In genomic region chr11:64564947-64565889, GRCh38 we compare ENCODE assay signal across 2 cellular contexts.
TF ChIP-seq lines count a peak whose summit lies in the region.

No MANE protein-coding gene starts in this region.

TF ChIP-seq in HepG2, 621 proteins besides CTCF, POLR2A, EP300 and RAD21 (continues in another document):
- TF ChIP-seq ZBTB7B (CRISPR knock-in tag; IDR thresholded peaks at IDR 0.05) (peak; percentile 88), ZNF605 (CRISPR knock-in tag; IDR thresholded peaks at IDR 0.05) (no peak), ZFP91 (CRISPR knock-in tag; IDR thresholded peaks at IDR 0.05; ENCODE audit: borderline replicate concordance) (peak; percentile 23; the same call in 1 of the 2 replicates), ZNF563 (CRISPR knock-in tag; IDR thresholded peaks at IDR 0.05) (peak; percentile 76; the same call in 1 of the 2 replicates), ARNTL (CRISPR knock-in tag; IDR thresholded peaks at IDR 0.05) (no peak), HNF1B (CRISPR knock-in tag; IDR thresholded peaks at IDR 0.05) (0 out of 2 replicates have a peak, but pooled peaks have one; percentile 29), ZNF292 (CRISPR knock-in tag; IDR thresholded peaks at IDR 0.05; ENCODE audit: borderline replicate concordance, low read depth) (0 out of 2 replicates have a peak, but pooled peaks have one; percentile 22), ZNF574 (CRISPR knock-in tag; IDR thresholded peaks at IDR 0.05) (peak; percentile 29; the same call in 1 of the 2 replicates), STAG1 (CRISPR knock-in tag; IDR thresholded peaks at IDR 0.05) (peak; percentile 50), ZNF674 (CRISPR knock-in tag; IDR thresholded peaks at IDR 0.05; ENCODE audit: low read depth) (no peak), SP4 (CRISPR knock-in tag; IDR thresholded peaks at IDR 0.05) (peak; percentile 40; the same call in 1 of the 2 replicates), ZBTB26 (CRISPR knock-in tag; IDR thresholded peaks at IDR 0.05; ENCODE audit: borderline replicate concordance) (no peak), HOMEZ (CRISPR knock-in tag; IDR thresholded peaks at IDR 0.05; ENCODE audit: low read depth) (no peak), NCOA2 (CRISPR knock-in tag; IDR thresholded peaks at IDR 0.05) (0 out of 2 replicates have a peak, but pooled peaks have one; percentile 13)

TF ChIP-seq in GM12891, 5 proteins besides CTCF, POLR2A, EP300 and RAD21:
- TF ChIP-seq TAF1 (IDR thresholded peaks at IDR 0.05; ENCODE audit: low read depth, low read length) (no peak), PAX5 (IDR thresholded peaks at IDR 0.05; ENCODE audit: insufficient read depth, low read length, severe bottlenecking) (no peak), POLR2AphosphoS5 (IDR thresholded peaks at IDR 0.05; ENCODE audit: low read depth, low read length) (no peak), POU2F2 (IDR thresholded peaks at IDR 0.05; ENCODE audit: low read depth, low read length) (no peak), SPI1 (IDR thresholded peaks at IDR 0.05; ENCODE audit: low read depth, low read length) (no peak)
